ENCODE assay signal across 1 cellular context in the genomic region with DNA sequence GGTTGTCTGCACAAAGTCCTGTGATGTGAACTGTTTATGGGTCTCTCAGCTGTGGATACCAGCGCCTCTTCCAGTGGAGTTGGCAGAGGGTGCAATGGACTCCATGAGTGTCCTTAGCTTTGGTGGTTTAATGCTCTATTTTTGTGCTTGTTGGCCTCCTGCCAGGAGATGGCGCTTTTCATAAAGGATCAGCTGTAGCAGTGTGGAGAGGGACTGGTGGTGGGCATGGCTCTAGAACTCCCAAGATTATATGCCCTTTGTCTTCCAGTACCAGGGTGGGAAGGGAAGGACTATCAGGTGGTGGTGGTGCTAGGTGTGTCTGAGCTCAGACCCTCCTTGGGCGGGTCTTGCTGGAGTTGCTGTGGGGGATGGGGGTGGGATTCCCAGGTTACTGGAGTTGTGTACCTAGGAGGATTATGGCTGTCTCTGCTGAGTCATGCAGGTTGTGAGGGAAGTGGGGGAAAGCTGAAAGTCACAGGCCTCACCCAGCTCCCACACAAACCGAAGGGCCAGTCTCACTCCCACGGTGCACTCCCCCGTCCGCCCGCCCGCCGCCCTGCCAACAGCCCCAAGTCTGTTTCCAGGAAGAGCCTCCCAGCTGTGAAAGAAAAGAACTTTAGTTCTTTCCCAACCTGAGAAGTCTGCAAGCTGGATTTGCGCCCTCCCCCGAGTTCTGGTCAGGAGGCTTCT.
TF ChIP-seq lines count a peak whose summit lies in the region.

No MANE protein-coding gene starts in this region.

TF ChIP-seq in K562, 482 proteins besides CTCF, POLR2A, EP300 and RAD21 (continued from another document):
- no peak for TF ChIP-seq FUS (optimal IDR thresholded peaks at IDR 0.05; ENCODE audit: low read depth, low read length)
- TF ChIP-seq GTF2E2 (tag; IDR thresholded peaks at IDR 0.05), result no peak
- no peak for TF ChIP-seq SMARCB1 (IDR thresholded peaks at IDR 0.05; ENCODE audit: insufficient read length, low read depth)
- TF ChIP-seq ZFP30 (CRISPR knock-in tag; IDR thresholded peaks at IDR 0.05; ENCODE audit: borderline replicate concordance), result no peak
- TF ChIP-seq HDAC2 (IDR thresholded peaks at IDR 0.05), result no peak
- no peak for TF ChIP-seq ZNF431 (CRISPR knock-in tag; IDR thresholded peaks at IDR 0.05)
- TF ChIP-seq SREBF2 (CRISPR knock-in tag; IDR thresholded peaks at IDR 0.05), result no peak
- no peak for TF ChIP-seq PURB (CRISPR knock-in tag; IDR thresholded peaks at IDR 0.05; ENCODE audit: low read depth)
- TF ChIP-seq XRCC4 (IDR thresholded peaks at IDR 0.05; ENCODE audit: extremely low read depth, insufficient read depth, insufficient read length), result no peak
TF ChIP-seq in K562: peak in this region for 41.
